Comparison of ENCODE assay signal across 14 cellular contexts in genomic region chr7:157441023-157441399, GRCh38.
"Had no signal": no experiment of that assay in that cellular context is flagged by ENCODE, and none has a peak within 500 bp of the region (broad histone marks: within the 10 kb centered on the region; RNA-seq: fewer than 3 reads in every experiment).

No MANE protein-coding gene starts in this region.

- H3K9me3 ChIP-seq: psoas muscle had no signal

- H3K27ac ChIP-seq: brain microvascular endothelial cell, psoas muscle had no signal

- H3K36me3 ChIP-seq: brain microvascular endothelial cell had no signal

- H3K4me1 ChIP-seq: psoas muscle had no signal

- H3K9me3 Mint-ChIP-seq: activated naive CD4-positive, alpha-beta T cell treated with anti-CD3 and anti-CD28 coated beads, Interleukin-2, amount 50 U/mL, for 72 hours; activated T-helper 2 cell treated with anti-CD3 and anti-CD28 coated beads, Interferon-gamma antibody, Interleukin-2, Interleukin-4, amounts not matched to agents 10 μg/mL and 5 μg/mL and 100 μg/mL, durations not matched to agents 14 hours and 24 hours and 36 hours; dendritic cell treated with granulocyte-macrophage colony-stimulating factor and Interleukin-4, amounts not matched to agents 40 ng/mL and 50 ng/mL, for 4 days; naive thymus-derived CD8-positive, alpha-beta T cell; stimulated activated naive CD8-positive, alpha-beta T cell treated with anti-CD3 and anti-CD28 coated beads, Interleukin-15, Interleukin-2, amounts not matched to agents 100 ng/mL and 50 ng/mL, for 24 hours; T-helper 2 cell treated with Interferon-gamma antibody and Interleukin-4, amounts not matched to agents 5 μg/mL and 100 μg/mL, for 36 hours had no signal

- H3K36me3 Mint-ChIP-seq: activated naive CD4-positive, alpha-beta T cell treated with anti-CD3 and anti-CD28 coated beads, Interleukin-2, amount 50 U/mL, for 72 hours; naive thymus-derived CD8-positive, alpha-beta T cell had no signal

- H3K4me3 Mint-ChIP-seq: dendritic cell treated with granulocyte-macrophage colony-stimulating factor and Interleukin-4, amounts not matched to agents 40 ng/mL and 50 ng/mL, for 4 days; naive thymus-derived CD8-positive, alpha-beta T cell; stimulated activated naive CD8-positive, alpha-beta T cell treated with anti-CD3 and anti-CD28 coated beads, Interleukin-15, Interleukin-2, amounts not matched to agents 100 ng/mL and 50 ng/mL, for 24 hours; T-helper 2 cell treated with Interferon-gamma antibody and Interleukin-4, amounts not matched to agents 5 μg/mL and 100 μg/mL, for 36 hours had no signal

- H3K27me3 ChIP-seq: brain microvascular endothelial cell had no signal

- ATAC-seq: activated naive CD4-positive, alpha-beta T cell treated with anti-CD3 and anti-CD28 coated beads, Interleukin-2, amount 50 U/mL, for 72 hours; naive thymus-derived CD8-positive, alpha-beta T cell; psoas muscle had no signal

- H3K27me3 Mint-ChIP-seq: stimulated activated naive CD8-positive, alpha-beta T cell treated with anti-CD3 and anti-CD28 coated beads, Interleukin-15, Interleukin-2, amounts not matched to agents 100 ng/mL and 50 ng/mL, for 24 hours had no signal

- H3K4me3 ChIP-seq: lung, psoas muscle had no signal

- H3K27ac Mint-ChIP-seq: activated T-helper 2 cell treated with anti-CD3 and anti-CD28 coated beads, Interferon-gamma antibody, Interleukin-2, Interleukin-4, amounts not matched to agents 10 μg/mL and 5 μg/mL and 100 μg/mL, durations not matched to agents 14 hours and 24 hours and 36 hours; dendritic cell treated with granulocyte-macrophage colony-stimulating factor and Interleukin-4, amounts not matched to agents 40 ng/mL and 50 ng/mL, for 4 days; stimulated activated naive CD8-positive, alpha-beta T cell treated with anti-CD3 and anti-CD28 coated beads, Interleukin-15, Interleukin-2, amounts not matched to agents 100 ng/mL and 50 ng/mL, for 24 hours; T-helper 2 cell treated with Interferon-gamma antibody and Interleukin-4, amounts not matched to agents 5 μg/mL and 100 μg/mL, for 36 hours had no signal

- DNase-seq: activated CD4-positive, CD25-positive, alpha-beta regulatory T cell treated with anti-CD3 and anti-CD28 coated beads, Interleukin-2, amount 50 U/mL, for 72 hours; amniotic stem cell; brain microvascular endothelial cell; hypothalamus; nucleus accumbens; stimulated activated CD4-positive, alpha-beta T cell treated with anti-CD3 and anti-CD28 coated beads, Interleukin-4, amount 100 ng/mL, for 1 hour had no signal
